ENCODE assay signal across 1 cellular context in genomic region chr12:124734224-124734788, GRCh38.
TF ChIP-seq lines count a peak whose summit lies in the region.

No MANE protein-coding gene starts in this region.

TF ChIP-seq in HCT116, 20 proteins besides CTCF, POLR2A, EP300 and RAD21 (continued from another document):
- TF ChIP-seq, protein P1, sequence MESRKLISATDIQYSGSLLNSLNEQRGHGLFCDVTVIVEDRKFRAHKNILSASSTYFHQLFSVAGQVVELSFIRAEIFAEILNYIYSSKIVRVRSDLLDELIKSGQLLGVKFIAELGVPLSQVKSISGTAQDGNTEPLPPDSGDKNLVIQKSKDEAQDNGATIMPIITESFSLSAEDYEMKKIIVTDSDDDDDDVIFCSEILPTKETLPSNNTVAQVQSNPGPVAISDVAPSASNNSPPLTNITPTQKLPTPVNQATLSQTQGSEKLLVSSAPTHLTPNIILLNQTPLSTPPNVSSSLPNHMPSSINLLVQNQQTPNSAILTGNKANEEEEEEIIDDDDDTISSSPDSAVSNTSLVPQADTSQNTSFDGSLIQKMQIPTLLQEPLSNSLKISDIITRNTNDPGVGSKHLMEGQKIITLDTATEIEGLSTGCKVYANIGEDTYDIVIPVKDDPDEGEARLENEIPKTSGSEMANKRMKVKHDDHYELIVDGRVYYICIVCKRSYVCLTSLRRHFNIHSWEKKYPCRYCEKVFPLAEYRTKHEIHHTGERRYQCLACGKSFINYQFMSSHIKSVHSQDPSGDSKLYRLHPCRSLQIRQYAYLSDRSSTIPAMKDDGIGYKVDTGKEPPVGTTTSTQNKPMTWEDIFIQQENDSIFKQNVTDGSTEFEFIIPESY (IDR thresholded peaks at IDR 0.05; ENCODE audit: extremely low read depth, insufficient replicate concordance, low read length): no peak
- no peak for TF ChIP-seq EGR1 (IDR thresholded peaks at IDR 0.05; ENCODE audit: low read depth)
- TF ChIP-seq JUND (IDR thresholded peaks at IDR 0.05): no peak
- TF ChIP-seq POLR2AphosphoS5 (IDR thresholded peaks at IDR 0.05; ENCODE audit: low read depth, low read length): no peak
